ENCODE assay signal across 22 cellular contexts in the genomic region with DNA sequence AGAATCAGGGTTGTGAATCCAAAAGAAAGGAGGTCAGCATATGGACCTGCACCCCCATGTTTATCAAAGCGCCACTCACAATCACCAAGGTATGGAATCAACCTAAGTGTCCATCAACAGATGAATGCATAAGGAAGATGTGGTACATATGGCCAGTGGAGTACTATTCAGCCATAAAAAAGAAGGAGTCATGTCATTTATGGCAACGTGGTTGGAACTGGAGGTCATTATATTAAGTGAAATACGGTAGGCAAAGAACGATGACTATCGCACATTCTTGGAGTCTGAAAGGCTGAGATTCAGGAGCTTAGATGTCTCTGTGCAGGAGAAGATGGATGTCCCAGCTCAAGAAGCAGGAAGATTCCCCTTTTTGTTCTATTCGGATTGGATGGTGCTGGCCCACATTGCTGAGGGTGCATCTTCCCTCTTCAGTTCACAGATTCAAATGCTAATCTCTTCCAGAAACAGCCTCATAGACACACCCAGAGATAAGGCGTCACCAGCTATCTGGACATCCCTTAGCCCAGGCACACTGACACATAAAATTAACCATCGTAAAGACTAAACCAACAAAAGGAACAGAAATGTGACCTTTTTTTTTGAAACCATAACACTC.
"Had no signal": no experiment of that assay in that cellular context is flagged by ENCODE, and none has a peak within 500 bp of the region (broad histone marks: within the 10 kb centered on the region; RNA-seq: fewer than 3 reads in every experiment).

No MANE protein-coding gene starts in this region.

- FAIRE-seq: islet of Langerhans, kidney had no signal

- H3K4me3 ChIP-seq: left lung, lung, mucosa of descending colon, ovary, right atrium auricular region, skin epidermis, tibial nerve, uterus had no signal

- ATAC-seq: left colon; left lung; mucosa of descending colon; naive thymus-derived CD4-positive, alpha-beta T cell; sciatic nerve; stimulated activated naive B cell treated with anti-CD40 and anti-IgM and Interleukin-4, amounts not matched to agents 10 μg/mL and 1 μg/mL and 100 μg/mL, for 72 hours had no signal

- H3K27ac ChIP-seq: left lung, ovary, right atrium auricular region, skin epidermis, tibial nerve, uterus had no signal

- H3K36me3 ChIP-seq: ovary, right atrium auricular region, tibial nerve, uterus had no signal

- H3K9me3 ChIP-seq: mucosa of descending colon, ovary, uterus had no signal

- H3K27me3 ChIP-seq: ovary, right atrium auricular region, uterus had no signal

- DNase-seq: hypothalamus; immature natural killer cell; kidney; left colon; left lung; mesendoderm; mucosa of descending colon; naive thymus-derived CD4-positive, alpha-beta T cell; ovary; stimulated activated CD4-positive, alpha-beta T cell treated with anti-CD3 and anti-CD28 coated beads, Interleukin-12 subunit alpha, Interleukin-12 subunit beta, amount 100 ng/mL, for 4 hours; stimulated activated CD4-positive, alpha-beta T cell treated with anti-CD3 and anti-CD28 coated beads, Interleukin-15, amount 100 ng/mL, for 24 hours; stimulated activated CD4-positive, alpha-beta T cell treated with anti-CD3 and anti-CD28 coated beads, Interleukin-2, amount 100 ng/mL, for 24 hours; stimulated activated CD4-positive, alpha-beta T cell treated with anti-CD3 and anti-CD28 coated beads, Interleukin-4, amount 100 ng/mL, for 1 hour; stimulated activated naive B cell treated with anti-CD40 and anti-IgM and Interleukin-4, amounts not matched to agents 10 μg/mL and 1 μg/mL and 100 μg/mL, for 72 hours; substantia nigra; uterus had no signal

- H3K4me1 ChIP-seq: left lung, right atrium auricular region, tibial nerve, uterus had no signal
